In the genomic region with DNA sequence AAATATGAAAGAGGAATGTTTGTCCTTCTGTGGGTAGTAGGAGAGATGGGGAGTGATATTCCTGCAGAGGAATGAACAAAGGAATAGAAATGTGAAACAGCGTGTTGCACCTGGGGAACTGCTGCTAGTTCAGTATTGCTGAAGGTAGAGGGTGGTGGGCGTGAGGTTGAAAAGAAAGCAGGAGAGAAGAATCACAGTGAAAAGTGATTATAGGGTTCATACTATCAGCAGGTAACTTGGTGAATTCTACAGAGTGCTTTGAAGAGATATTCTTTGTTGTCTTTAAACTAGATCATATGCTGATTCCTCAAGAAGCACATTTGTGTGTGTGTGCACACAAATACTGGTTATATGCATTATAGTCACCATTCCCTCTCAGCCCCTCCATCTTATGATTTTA, we compare ENCODE assay signal across 1 cellular context.
TF ChIP-seq lines count a peak whose summit lies in the region.

No MANE protein-coding gene starts in this region.

TF ChIP-seq in GM23338, 12 proteins besides CTCF, POLR2A, EP300 and RAD21 (continued from another document):
- TF ChIP-seq ETS1 (IDR thresholded peaks at IDR 0.05): no peak
- no peak for TF ChIP-seq ZNF114 (CRISPR knock-in tag; IDR thresholded peaks at IDR 0.05)
